In genomic region chr4:184328022-184328736, GRCh38 we compare ENCODE assay signal across 8 cellular contexts.
DNase-seq lines count a peak whose midpoint lies in the region; ATAC-seq, FAIRE-seq and TF ChIP-seq lines count a peak whose summit lies in the region.

No MANE protein-coding gene starts in this region.

- H4K20me1 ChIP-seq in K562 (replicated peaks; ENCODE audit: control insufficient read depth, insufficient read depth, low read length): no peaks in the 10 kb centered on the region

- in situ Hi-C loops in K562 (cut with MboI): no loop called here

- H3K9me3 ChIP-seq in CD4-positive, alpha-beta T cell (ENCODE audit: control insufficient read depth, low read length): no peaks in the 10 kb centered on the region
- H3K9me3 ChIP-seq in K562 (replicated peaks; ENCODE audit: control insufficient read depth, insufficient read depth, low read depth, low read length) (no peaks in the 10 kb centered on the region), A673 (ENCODE audit: low read depth, low read length, poor library complexity, severe bottlenecking) (no peaks in the 10 kb centered on the region)

- BruUV-seq in K562 (replicated peaks; lab: Mats Ljungman, UMichigan) (no TSS peak), A673 (replicated peaks; lab: Mats Ljungman, UMichigan) (no TSS peak)

- intact Hi-C loops in CD4-positive, alpha-beta T cell (cut with DNase I, micrococcal nuclease): no loop called here
- intact Hi-C loops in K562 (cut with micrococcal nuclease): no loop called here
- intact Hi-C loops in A673 (cut with micrococcal nuclease; ENCODE audit: unreplicated experiment): no loop called here

- ATAC-seq in CD4-positive, alpha-beta T cell (ENCODE audit: poor library complexity): peak; percentile 55
- ATAC-seq in GM19328 (IDR thresholded peaks at IDR 0.05; ENCODE audit: unreplicated experiment) (peak; percentile 64), HG03175 (IDR thresholded peaks at IDR 0.05; ENCODE audit: unreplicated experiment) (peak; percentile 57), K562 (no peak)

- H3K4me1 ChIP-seq in K562 (replicated peaks in 1 of 2; ENCODE audit: control insufficient read depth in 2 of 2, insufficient read depth in 2 of 2, low read length in 2 of 2): peaks cover 0 to 4% of the 10 kb centered on the region in 2 experiments; a peak in 1 of 5 replicates
- no peaks in the 10 kb centered on the region for H3K4me1 ChIP-seq in A673 (ENCODE audit: insufficient read depth, low read length, poor library complexity, severe bottlenecking)

- H3K27me3 Mint-ChIP-seq in CD4-positive, alpha-beta T cell: no peaks in the 10 kb centered on the region

- H3K79me2 ChIP-seq in K562 (ENCODE audit: control insufficient read depth, insufficient read depth, low read length): no peaks in the 10 kb centered on the region

- H3K27ac Mint-ChIP-seq in CD4-positive, alpha-beta T cell: peak overlapping the region; percentile 52

- no peak for TF ChIP-seq POLR2A in K562 (conservative IDR thresholded peaks at IDR 0.05)

- no peaks in the 10 kb centered on the region for H3K27me3 ChIP-seq in CD4-positive, alpha-beta T cell (ENCODE audit: control insufficient read depth, insufficient read depth, low read length)
- H3K27me3 ChIP-seq in K562 (ENCODE audit: control insufficient read depth in 2 of 2, insufficient read depth in 2 of 2, low read length in 2 of 2): no peaks in the 10 kb centered on the region
- H3K27me3 ChIP-seq in A673 (replicated peaks; ENCODE audit: insufficient read depth, low read depth, low read length, poor library complexity): no peaks in the 10 kb centered on the region

- H3K36me3 ChIP-seq in K562 (ENCODE audit: control insufficient read depth, insufficient read depth, low read length) (no peaks in the 10 kb centered on the region), A673 (ENCODE audit: insufficient read depth, low read length, poor library complexity, severe bottlenecking) (no peaks in the 10 kb centered on the region)

- CTCF ChIA-PET in CD4-positive, alpha-beta T cell (lab: Charles Lee): interaction anchor here (1.0 kb wide), 1 partner anchor 26 kb away, joined by 3 read pairs; no protein-coding TSS in a partner anchor
- CTCF ChIA-PET in K562 (lab: Yijun Ruan, JAX; ENCODE audit: low intra/inter-chr PET ratio) (no interaction called here), A673 (lab: Charles Lee) (no interaction called here)

- H3K9me1 ChIP-seq in K562 (ENCODE audit: control insufficient read depth, insufficient read depth, low read length): no peaks in the 10 kb centered on the region

- no peaks in the 10 kb centered on the region for H3K36me3 Mint-ChIP-seq in CD4-positive, alpha-beta T cell (ENCODE audit: low read depth)

- H3K4me3 Mint-ChIP-seq in CD4-positive, alpha-beta T cell: no peak overlapping the region

- H3K4me2 ChIP-seq in K562 (ENCODE audit: insufficient read depth, low read length): no peak overlapping the region

- H3K9ac ChIP-seq in K562 (ENCODE audit: insufficient read depth in 1 of 2, low read depth in 2 of 2, low read length in 2 of 2): no peak overlapping the region

- no peak for TF ChIP-seq EP300 in K562 (IDR thresholded peaks at IDR 0.05; ENCODE audit: low read length)

- no peak overlapping the region for H2AFZ ChIP-seq in K562 (ENCODE audit: low read depth, low read length)

- H3K4me1 Mint-ChIP-seq in CD4-positive, alpha-beta T cell (ENCODE audit: low read depth): peaks cover 9% of the 10 kb centered on the region

- DNase-seq in CD4-positive, alpha-beta T cell: no peak
- DNase-seq in K562 (ENCODE audit: extremely low read depth in 1 of 4, low spot score in 3 of 4) (no peak), A673 (ENCODE audit: low spot score) (no peak), NCI-H1092 (lab: John Stamatoyannopoulos, UW) (no peak), 8988T (no peak)
- no peak for DNase-seq in stimulated activated CD8-positive, alpha-beta memory T cell treated with anti-CD3 and anti-CD28 coated beads, Interleukin-4, amount 100 ng/mL, for 48 hours

- TF ChIP-seq RAD21 in K562 (CRISPR knock-in tag; conservative IDR thresholded peaks at IDR 0.05 in 1 of 2, IDR thresholded peaks at IDR 0.05 in 1 of 2): no peak

- POLR2A ChIA-PET in CD4-positive, alpha-beta T cell (lab: Charles Lee): interaction anchor here (1.2 kb wide), 1 partner anchor 11 kb away, joined by 3 read pairs; no protein-coding TSS in a partner anchor
- POLR2A ChIA-PET in K562 (lab: Yijun Ruan, JAX) (interaction anchor here (0.7 to 1.2 kb wide), 2 partner anchors 9 to 21 kb away, joined by 3 read pairs; no protein-coding TSS in a partner anchor), A673 (lab: Charles Lee; ENCODE audit: low non-redundant PET) (no interaction called here)

- no peak for TF ChIP-seq CTCF in CD4-positive, alpha-beta T cell (IDR thresholded peaks at IDR 0.05)
- TF ChIP-seq CTCF in K562 (IDR thresholded peaks at IDR 0.05 in 2 of 3, conservative IDR thresholded peaks at IDR 0.05 in 1 of 3; ENCODE audit: insufficient read depth in 2 of 3, low read depth in 1 of 3, low read length in 3 of 3): no peak
- TF ChIP-seq CTCF in A673 (conservative IDR thresholded peaks at IDR 0.05; ENCODE audit: low read depth, low read length): no peak

- FAIRE-seq in K562 (lab: Jason Lieb, UNC): peak; percentile 37

- WGBS in K562 (ENCODE audit: insufficient coverage, low coverage, missing lambda C conversion rate): 28% methylated on average over 6 of the region's 7 CpGs

- no peaks in the 10 kb centered on the region for H3K9me3 Mint-ChIP-seq in CD4-positive, alpha-beta T cell

- no peak overlapping the region for H3K27ac ChIP-seq in CD4-positive, alpha-beta T cell (ENCODE audit: low read depth, low read length)
- H3K27ac ChIP-seq in K562 (ENCODE audit: extremely low read depth, low read depth, low read length): no peak overlapping the region
- H3K27ac ChIP-seq in A673 (ENCODE audit: low read depth, low read length, poor library complexity, severe bottlenecking): no peak overlapping the region

- H3K4me3 ChIP-seq in K562 (no peak overlapping the region), A673 (ENCODE audit: low read depth, low read length, poor library complexity, severe bottlenecking) (no peak overlapping the region)

TF ChIP-seq in K562, 482 proteins besides CTCF, POLR2A, EP300 and RAD21:
- TF ChIP-seq ETS1 (conservative IDR thresholded peaks at IDR 0.05; ENCODE audit: control insufficient read depth, low read depth, low read length) (no peak), HMGN3 (IDR thresholded peaks at IDR 0.05; ENCODE audit: borderline replicate concordance, extremely low read depth, insufficient read length, low read depth, low read length) (no peak), IRF2 (CRISPR knock-in tag; IDR thresholded peaks at IDR 0.05) (no peak), ZNF174 (CRISPR knock-in tag; IDR thresholded peaks at IDR 0.05) (no peak)
